Comparison of ENCODE assay signal across 31 cellular contexts in the genomic region with DNA sequence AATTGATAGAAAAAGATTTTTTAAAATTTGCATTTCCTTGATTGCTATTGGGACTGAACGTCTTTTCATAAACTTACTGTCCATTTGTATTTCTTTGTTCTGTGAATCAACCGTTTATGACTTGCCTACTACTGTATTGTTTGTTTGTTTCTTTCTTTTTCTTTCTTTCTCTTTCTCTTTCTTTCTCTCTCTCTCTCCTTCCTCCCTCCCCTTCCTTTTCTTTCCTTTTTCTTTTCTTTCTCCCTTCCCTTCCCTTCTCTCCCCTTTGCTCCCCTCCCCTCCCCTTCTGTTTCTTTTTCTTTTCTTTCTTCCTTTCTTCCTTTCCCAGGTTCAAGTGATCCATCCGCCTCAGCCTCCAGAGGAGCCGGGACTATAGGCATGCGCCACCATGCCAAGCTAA.
"Had no signal": no experiment of that assay in that cellular context is flagged by ENCODE, and none has a peak within 500 bp of the region (broad histone marks: within the 10 kb centered on the region; RNA-seq: fewer than 3 reads in every experiment).

No MANE protein-coding gene starts in this region.

- H3K27me3 ChIP-seq: ascending aorta, brain microvascular endothelial cell, breast epithelium had no signal

- H3K9me3 Mint-ChIP-seq: activated B cell treated with CpG ODN at 0.5 μM for 24 hours; activated CD4-positive, alpha-beta memory T cell treated with anti-CD3 and anti-CD28 coated beads for 36 hours; activated CD4-positive, alpha-beta T cell treated with anti-CD3 and anti-CD28 coated beads, Interleukin-2, amount 10 ng/mL, durations not matched to agents 24 days and 14 days; activated CD8-positive, alpha-beta T cell treated with anti-CD3 and anti-CD28 coated beads for 36 hours; activated naive CD4-positive, alpha-beta T cell treated with anti-CD3 and anti-CD28 coated beads, Interleukin-2, amount 10 ng/mL, durations not matched to agents 7 days and 5 days; activated naive CD4-positive, alpha-beta T cell treated with anti-CD3 and anti-CD28 coated beads, Interleukin-2, amount 50 U/mL, for 24 hours; activated naive CD8-positive, alpha-beta T cell treated with anti-CD3 and anti-CD28 coated beads, Interleukin-2, amount 10 ng/mL, durations not matched to agents 7 days and 5 days; activated naive CD8-positive, alpha-beta T cell treated with anti-CD3 and anti-CD28 coated beads, Interleukin-2, amount 50 U/mL, for 24 hours; activated T-cell treated with anti-CD3 and anti-CD28 coated beads, Interleukin-2, amount 50 U/mL, for 4 hours; activated T-cell treated with anti-CD3 and anti-CD28 coated beads, Interleukin-2, amount 50 U/mL, for 72 hours; activated T-helper 1 cell treated with anti-CD3 and anti-CD28 coated beads, Interleukin-12 subunit alpha, Interleukin-12 subunit beta, Interleukin-2, Interleukin-4 antibody, amounts not matched to agents 30 ng/mL and 10 ng/mL and 1 ng/mL, durations not matched to agents 14 hours and 24 hours and 36 hours; activated T-helper 2 cell treated with anti-CD3 and anti-CD28 coated beads, Interferon-gamma antibody, Interleukin-2, Interleukin-4, amounts not matched to agents 10 μg/mL and 5 μg/mL and 100 μg/mL, durations not matched to agents 14 hours and 24 hours and 36 hours had no signal

- H3K4me1 ChIP-seq: ascending aorta had no signal

- H3K4me3 Mint-ChIP-seq: activated B cell treated with CpG ODN at 0.5 μM for 24 hours; activated CD4-positive, alpha-beta memory T cell treated with anti-CD3 and anti-CD28 coated beads for 36 hours; activated CD4-positive, alpha-beta T cell treated with anti-CD3 and anti-CD28 coated beads, Interleukin-2, amount 10 ng/mL, durations not matched to agents 24 days and 14 days; activated CD8-positive, alpha-beta T cell treated with anti-CD3 and anti-CD28 coated beads for 36 hours; activated naive CD4-positive, alpha-beta T cell treated with anti-CD3 and anti-CD28 coated beads, Interleukin-2, amount 10 ng/mL, durations not matched to agents 7 days and 5 days; activated naive CD4-positive, alpha-beta T cell treated with anti-CD3 and anti-CD28 coated beads, Interleukin-2, amount 50 U/mL, for 24 hours; activated naive CD8-positive, alpha-beta T cell; activated naive CD8-positive, alpha-beta T cell treated with anti-CD3 and anti-CD28 coated beads, Interleukin-2, amount 10 ng/mL, durations not matched to agents 7 days and 5 days; activated naive CD8-positive, alpha-beta T cell treated with anti-CD3 and anti-CD28 coated beads, Interleukin-2, amount 50 U/mL, for 24 hours; activated T-cell treated with anti-CD3 and anti-CD28 coated beads, Interleukin-2, amount 50 U/mL, for 4 hours; activated T-cell treated with anti-CD3 and anti-CD28 coated beads, Interleukin-2, amount 50 U/mL, for 72 hours; activated T-helper 1 cell treated with anti-CD3 and anti-CD28 coated beads, Interleukin-12 subunit alpha, Interleukin-12 subunit beta, Interleukin-2, Interleukin-4 antibody, amounts not matched to agents 30 ng/mL and 10 ng/mL and 1 ng/mL, durations not matched to agents 14 hours and 24 hours and 36 hours had no signal

- ATAC-seq: activated CD8-positive, alpha-beta T cell treated with anti-CD3 and anti-CD28 coated beads for 36 hours; activated naive CD8-positive, alpha-beta T cell treated with anti-CD3 and anti-CD28 coated beads, Interleukin-2, amount 50 U/mL, for 24 hours; activated T-cell treated with anti-CD3 and anti-CD28 coated beads, Interleukin-2, amount 50 U/mL, for 4 hours; activated T-cell treated with anti-CD3 and anti-CD28 coated beads, Interleukin-2, amount 50 U/mL, for 72 hours had no signal

- H3K9me3 ChIP-seq: ascending aorta, breast epithelium had no signal

- H3K27ac ChIP-seq: ascending aorta, brain microvascular endothelial cell, breast epithelium, VCaP had no signal

- DNase-seq: activated B cell treated with CpG ODN at 0.5 μM for 24 hours; activated CD4-positive, alpha-beta memory T cell treated with anti-CD3 and anti-CD28 coated beads for 36 hours; activated CD4-positive, alpha-beta T cell treated with anti-CD3 and anti-CD28 coated beads for 4 hours; activated CD4-positive, alpha-beta T cell treated with anti-CD3 and anti-CD28 coated beads, Interleukin-2, amount 10 ng/mL, durations not matched to agents 24 days and 14 days; activated CD4-positive, alpha-beta T cell treated with anti-CD3 and anti-CD28 coated beads, Interleukin-2, amount 50 U/mL, for 1 hour; activated CD4-positive, alpha-beta T cell treated with anti-CD3 and anti-CD28 coated beads, Interleukin-2, amount 50 U/mL, for 4 hours; activated CD4-positive, CD25-positive, alpha-beta regulatory T cell treated with anti-CD3 and anti-CD28 coated beads, Interleukin-2, amount 50 U/mL, for 72 hours; activated CD8-positive, alpha-beta memory T cell treated with anti-CD3 and anti-CD28 coated beads, Interleukin-2, amount 50 U/mL, for 4 hours; activated CD8-positive, alpha-beta T cell treated with anti-CD3 and anti-CD28 coated beads for 36 hours; activated effector memory CD4-positive, alpha-beta T cell treated with Interleukin-2 at 50 U/mL for 16 hours; activated gamma-delta T cell; activated naive CD4-positive, alpha-beta T cell treated with anti-CD3 and anti-CD28 coated beads, Interleukin-2, amount 10 ng/mL, durations not matched to agents 7 days and 5 days; activated naive CD4-positive, alpha-beta T cell treated with Interleukin-2 at 50 U/mL for 16 hours; activated naive CD8-positive, alpha-beta T cell treated with anti-CD3 and anti-CD28 coated beads, Interleukin-2, amount 10 ng/mL, durations not matched to agents 7 days and 5 days; activated naive CD8-positive, alpha-beta T cell treated with anti-CD3 and anti-CD28 coated beads, Interleukin-2, amount 50 U/mL, for 24 hours; activated T-cell treated with anti-CD3 and anti-CD28 coated beads for 4 hours; activated T-cell treated with anti-CD3 and anti-CD28 coated beads, Interleukin-2, amount 50 U/mL, for 1 hour; activated T-cell treated with anti-CD3 and anti-CD28 coated beads, Interleukin-2, amount 50 U/mL, for 4 hours; activated T-cell treated with anti-CD3 and anti-CD28 coated beads, Interleukin-2, amount 50 U/mL, for 72 hours; amygdala; anterior cingulate cortex; brain microvascular endothelial cell; central memory CD4-positive, alpha-beta T cell; T-helper 9 cell had no signal

- H3K27ac Mint-ChIP-seq: activated B cell treated with CpG ODN at 0.5 μM for 24 hours; activated CD4-positive, alpha-beta memory T cell treated with anti-CD3 and anti-CD28 coated beads for 36 hours; activated CD4-positive, alpha-beta T cell treated with anti-CD3 and anti-CD28 coated beads, Interleukin-2, amount 10 ng/mL, durations not matched to agents 24 days and 14 days; activated CD8-positive, alpha-beta T cell treated with anti-CD3 and anti-CD28 coated beads for 36 hours; activated naive CD4-positive, alpha-beta T cell treated with anti-CD3 and anti-CD28 coated beads, Interleukin-2, amount 10 ng/mL, durations not matched to agents 7 days and 5 days; activated naive CD4-positive, alpha-beta T cell treated with anti-CD3 and anti-CD28 coated beads, Interleukin-2, amount 50 U/mL, for 24 hours; activated naive CD8-positive, alpha-beta T cell; activated naive CD8-positive, alpha-beta T cell treated with anti-CD3 and anti-CD28 coated beads, Interleukin-2, amount 10 ng/mL, durations not matched to agents 7 days and 5 days; activated naive CD8-positive, alpha-beta T cell treated with anti-CD3 and anti-CD28 coated beads, Interleukin-2, amount 50 U/mL, for 24 hours; activated T-cell treated with anti-CD3 and anti-CD28 coated beads, Interleukin-2, amount 50 U/mL, for 72 hours; activated T-helper 1 cell treated with anti-CD3 and anti-CD28 coated beads, Interleukin-12 subunit alpha, Interleukin-12 subunit beta, Interleukin-2, Interleukin-4 antibody, amounts not matched to agents 30 ng/mL and 10 ng/mL and 1 ng/mL, durations not matched to agents 14 hours and 24 hours and 36 hours; activated T-helper 2 cell treated with anti-CD3 and anti-CD28 coated beads, Interferon-gamma antibody, Interleukin-2, Interleukin-4, amounts not matched to agents 10 μg/mL and 5 μg/mL and 100 μg/mL, durations not matched to agents 14 hours and 24 hours and 36 hours had no signal

- H3K27me3 Mint-ChIP-seq: activated B cell treated with CpG ODN at 0.5 μM for 24 hours; activated CD4-positive, alpha-beta memory T cell treated with anti-CD3 and anti-CD28 coated beads for 36 hours; activated CD4-positive, alpha-beta T cell treated with anti-CD3 and anti-CD28 coated beads, Interleukin-2, amount 10 ng/mL, durations not matched to agents 24 days and 14 days; activated CD8-positive, alpha-beta T cell treated with anti-CD3 and anti-CD28 coated beads for 36 hours; activated naive CD4-positive, alpha-beta T cell treated with anti-CD3 and anti-CD28 coated beads, Interleukin-2, amount 10 ng/mL, durations not matched to agents 7 days and 5 days; activated naive CD4-positive, alpha-beta T cell treated with anti-CD3 and anti-CD28 coated beads, Interleukin-2, amount 50 U/mL, for 24 hours; activated naive CD8-positive, alpha-beta T cell; activated naive CD8-positive, alpha-beta T cell treated with anti-CD3 and anti-CD28 coated beads, Interleukin-2, amount 10 ng/mL, durations not matched to agents 7 days and 5 days; activated naive CD8-positive, alpha-beta T cell treated with anti-CD3 and anti-CD28 coated beads, Interleukin-2, amount 50 U/mL, for 24 hours had no signal

- H3K36me3 ChIP-seq: breast epithelium had no signal

- H3K4me1 Mint-ChIP-seq: activated B cell treated with CpG ODN at 0.5 μM for 24 hours; activated naive CD4-positive, alpha-beta T cell treated with anti-CD3 and anti-CD28 coated beads, Interleukin-2, amount 10 ng/mL, durations not matched to agents 7 days and 5 days; activated naive CD4-positive, alpha-beta T cell treated with anti-CD3 and anti-CD28 coated beads, Interleukin-2, amount 50 U/mL, for 24 hours; activated naive CD8-positive, alpha-beta T cell treated with anti-CD3 and anti-CD28 coated beads, Interleukin-2, amount 10 ng/mL, durations not matched to agents 7 days and 5 days; activated naive CD8-positive, alpha-beta T cell treated with anti-CD3 and anti-CD28 coated beads, Interleukin-2, amount 50 U/mL, for 24 hours had no signal

- H3K4me3 ChIP-seq: ascending aorta, breast epithelium had no signal
